20 cellular contexts compared by ENCODE assay signal in the genomic region with DNA sequence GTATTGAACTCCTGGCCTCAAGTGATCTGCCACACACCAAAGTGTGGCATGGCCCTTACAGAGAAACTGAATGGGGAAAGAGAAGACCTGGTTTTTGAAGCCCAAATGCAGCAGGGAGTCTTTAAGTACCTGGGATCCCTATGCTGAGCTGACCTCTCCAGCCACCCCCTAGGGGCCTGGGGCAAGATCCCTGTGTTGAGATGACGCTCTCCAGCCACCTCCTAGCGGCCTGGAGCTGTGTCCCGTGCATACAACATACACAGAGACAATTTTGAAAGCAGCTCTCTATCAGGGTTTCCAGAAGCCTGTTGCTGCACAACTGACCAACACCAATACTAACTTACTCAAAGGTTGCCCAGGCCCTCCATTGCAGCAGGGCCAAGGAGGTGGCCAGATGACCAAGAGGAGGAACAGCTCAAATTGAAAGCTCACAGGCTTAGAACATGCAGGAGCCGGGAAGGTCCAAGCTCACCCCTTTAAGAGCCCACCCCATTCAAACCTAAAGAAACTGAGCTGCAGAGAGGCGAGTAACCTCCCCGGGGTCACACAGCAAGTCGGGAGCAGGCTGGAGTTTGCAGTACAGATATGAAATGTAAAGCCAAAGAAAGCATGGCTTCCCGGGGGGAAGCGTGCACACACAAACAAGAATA.
"Had no signal": no experiment of that assay in that cellular context is flagged by ENCODE, and none has a peak within 500 bp of the region (broad histone marks: within the 10 kb centered on the region; RNA-seq: fewer than 3 reads in every experiment).

No MANE protein-coding gene starts in this region.

- H3K27me3 ChIP-seq: esophagus squamous epithelium, neutrophil, right atrium auricular region, stomach, transverse colon had no signal

- FAIRE-seq: colon, endometrium, kidney, small intestine had no signal

- H3K4me3 Mint-ChIP-seq: immature natural killer cell, memory B cell, naive B cell, nephron had no signal

- H3K27ac ChIP-seq: epithelial cell of prostate, esophagus squamous epithelium, left ventricle myocardium inferior, lower lobe of right lung, neutrophil, right atrium auricular region, stomach, thoracic aorta, transverse colon had no signal

- H3K4me1 Mint-ChIP-seq: immature natural killer cell, memory B cell, naive B cell, nephron had no signal

- H3K9me3 ChIP-seq: esophagus squamous epithelium, left ventricle myocardium inferior, lower lobe of right lung, neutrophil, right atrium auricular region, stomach, thoracic aorta, transverse colon had no signal

- DNase-seq: effector CD8-positive, alpha-beta T cell; esophagus squamous epithelium; immature natural killer cell; left ventricle myocardium inferior; lower lobe of right lung; naive B cell; small intestine; stimulated activated CD4-positive, alpha-beta T cell treated with anti-CD3 and anti-CD28 coated beads, Interleukin-12 subunit alpha, Interleukin-12 subunit beta, amount 100 ng/mL, for 4 hours; stimulated activated naive CD4-positive, alpha-beta T cell had no signal

- H3K36me3 Mint-ChIP-seq: immature natural killer cell, memory B cell, naive B cell had no signal

- H3K9me3 Mint-ChIP-seq: immature natural killer cell, memory B cell, naive B cell, nephron had no signal

- H3K27ac Mint-ChIP-seq: immature natural killer cell, memory B cell, nephron had no signal

- H3K27me3 Mint-ChIP-seq: memory B cell had no signal

- H3K36me3 ChIP-seq: transverse colon had no signal

- H3K4me1 ChIP-seq: esophagus squamous epithelium, left ventricle myocardium inferior, lower lobe of right lung, right atrium auricular region, stomach, transverse colon had no signal

- H3K4me3 ChIP-seq: esophagus squamous epithelium, left ventricle myocardium inferior, lower lobe of right lung, right atrium auricular region, stomach, thoracic aorta, transverse colon had no signal
